7 cellular contexts compared by ENCODE assay signal in the genomic region with DNA sequence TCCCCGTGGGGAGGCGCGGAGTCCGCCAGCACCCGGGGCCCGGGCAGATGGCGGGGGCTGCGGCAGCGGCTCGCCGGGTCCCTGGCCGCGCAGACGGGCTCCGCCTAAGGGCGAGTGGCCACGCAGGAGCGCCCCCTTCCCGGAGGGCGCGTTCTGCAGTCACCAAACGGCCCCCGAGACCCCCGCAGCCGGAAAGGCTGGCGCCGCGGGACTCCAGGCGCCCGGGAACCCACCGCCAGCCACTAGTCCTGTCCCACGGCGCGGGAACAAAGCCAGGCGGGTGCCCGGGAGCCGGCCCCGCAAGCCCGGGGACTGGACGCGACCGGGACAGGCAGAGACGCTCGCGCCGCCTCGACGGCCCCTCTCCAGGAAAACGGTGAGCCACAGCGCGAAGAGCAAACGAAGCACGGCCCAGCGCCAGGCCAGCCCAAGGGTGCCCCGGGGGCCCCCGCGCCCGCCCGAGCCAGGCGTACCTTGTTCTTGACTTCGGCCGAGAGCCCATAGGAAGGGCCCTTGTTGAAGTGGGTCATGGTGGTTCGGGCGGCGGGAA. TPM values are rescaled to one million over a fixed set of nuclear protein-coding genes. Genes with fewer than 3 reads are reported as not detected.
DNase-seq lines count a peak whose midpoint lies in the region; TF ChIP-seq lines count a peak whose summit lies in the region.

No MANE protein-coding gene starts in this region.

- H3K4me1 ChIP-seq in esophagus squamous epithelium (peaks cover 5 to 79% (median 17%) of the 10 kb centered on the region in 3 donors), muscle layer of duodenum (ENCODE audit: control insufficient read depth in 1 of 2, insufficient read depth in 2 of 2, low read length in 2 of 2) (peaks cover 5 to 29% of the 10 kb centered on the region in 2 donors), urinary bladder (ENCODE audit: insufficient read depth) (peaks cover 2% of the 10 kb centered on the region)

- H3K27ac Mint-ChIP-seq in activated CD4-positive, alpha-beta T cell treated with anti-CD3 and anti-CD28 coated beads, Interleukin-2, amount 10 ng/mL, durations not matched to agents 24 days and 14 days, result no peak overlapping the region

- TF ChIP-seq POLR2A in esophagus squamous epithelium (IDR thresholded peaks at IDR 0.05), result no peak

- peak overlapping the region; percentile 83 for H3K4me3 Mint-ChIP-seq in activated CD4-positive, alpha-beta T cell treated with anti-CD3 and anti-CD28 coated beads, Interleukin-2, amount 10 ng/mL, durations not matched to agents 24 days and 14 days

- H3K27me3 ChIP-seq in esophagus squamous epithelium (peaks cover 0 to 16% (median 0%) of the 10 kb centered on the region in 4 donors), muscle layer of duodenum (ENCODE audit: low read depth, low read length) (peaks cover 5% of the 10 kb centered on the region)

- peaks cover 50% of the 10 kb centered on the region for H3K27me3 Mint-ChIP-seq in activated CD4-positive, alpha-beta T cell treated with anti-CD3 and anti-CD28 coated beads, Interleukin-2, amount 10 ng/mL, durations not matched to agents 24 days and 14 days

- WGBS in esophagus squamous epithelium, 2 donors, result no CpG with 5 or more reads among the region's 65 CpGs
- under 1% methylated on average over 65 of the region's 65 CpGs for WGBS in urinary bladder

- no peaks in the 10 kb centered on the region for H3K9me3 Mint-ChIP-seq in activated CD4-positive, alpha-beta T cell treated with anti-CD3 and anti-CD28 coated beads, Interleukin-2, amount 10 ng/mL, durations not matched to agents 24 days and 14 days

- H3K36me3 Mint-ChIP-seq in activated CD4-positive, alpha-beta T cell treated with anti-CD3 and anti-CD28 coated beads, Interleukin-2, amount 10 ng/mL, durations not matched to agents 24 days and 14 days (ENCODE audit: low read depth), result no peaks in the 10 kb centered on the region

- intact Hi-C loops in activated CD4-positive, alpha-beta T cell treated with anti-CD3 and anti-CD28 coated beads, Interleukin-2, amount 10 ng/mL, durations not matched to agents 24 days and 14 days (cut with micrococcal nuclease), result loop anchor here (10.0 kb wide), 1 partner anchor 118 kb away; no protein-coding TSS in a partner anchor
- intact Hi-C loops in esophagus squamous epithelium (cut with DNase I), result loop anchor here (10.0 kb wide), 2 partner anchors 72 to 108 kb away; no protein-coding TSS in a partner anchor

- DNase-seq in ELR (ENCODE audit: low read depth), result peak; percentile 69
- DNase-seq in GM20000 (ENCODE audit: low spot score), result peak; percentile 75
- peak; percentile 57 for DNase-seq in HT1080 (ENCODE audit: low read depth)
- peak; percentile 74 for DNase-seq in activated CD4-positive, alpha-beta T cell treated with anti-CD3 and anti-CD28 coated beads, Interleukin-2, amount 10 ng/mL, durations not matched to agents 24 days and 14 days
- no peak for DNase-seq in esophagus squamous epithelium (lab: John Stamatoyannopoulos, UW)

- H3K36me3 ChIP-seq in esophagus squamous epithelium, result peaks cover 0 to 5% (median 0%) of the 10 kb centered on the region in 3 donors
- peaks cover 0 to 11% of the 10 kb centered on the region in 2 donors for H3K36me3 ChIP-seq in muscle layer of duodenum (ENCODE audit: control insufficient read depth in 1 of 2, insufficient read depth in 2 of 2, low read length in 2 of 2)
- no peaks in the 10 kb centered on the region for H3K36me3 ChIP-seq in urinary bladder (ENCODE audit: insufficient read depth)

- peak overlapping the region; percentile 73 to 81 (median 76) for H3K4me3 ChIP-seq in esophagus squamous epithelium
- peak overlapping the region; percentile 82 to 96 for H3K4me3 ChIP-seq in muscle layer of duodenum (ENCODE audit: low read depth in 1 of 2, low read length in 2 of 2)
- H3K4me3 ChIP-seq in urinary bladder (ENCODE audit: low read depth, low read length), result peak overlapping the region; percentile 85

- H3K4me1 Mint-ChIP-seq in activated CD4-positive, alpha-beta T cell treated with anti-CD3 and anti-CD28 coated beads, Interleukin-2, amount 10 ng/mL, durations not matched to agents 24 days and 14 days, result peaks cover 10% of the 10 kb centered on the region

- H3K27ac ChIP-seq in esophagus squamous epithelium, result peak overlapping the region; percentile 92 to 96 (median 94)
- H3K27ac ChIP-seq in muscle layer of duodenum (ENCODE audit: low read length), result peak overlapping the region; percentile 99
- H3K27ac ChIP-seq in urinary bladder (ENCODE audit: low read depth), result peak overlapping the region; percentile 99

- no peaks in the 10 kb centered on the region for H3K9me3 ChIP-seq in esophagus squamous epithelium
- H3K9me3 ChIP-seq in muscle layer of duodenum (ENCODE audit: control insufficient read depth in 1 of 2, low read length in 2 of 2), result no peaks in the 10 kb centered on the region

- TF ChIP-seq CTCF in GM20000 (IDR thresholded peaks at IDR 0.05; ENCODE audit: extremely low read depth, missing control alignments), result no peak
- TF ChIP-seq CTCF in esophagus squamous epithelium (IDR thresholded peaks at IDR 0.05), result peak in 4 of 6 experiments; percentile 12 to 37 (median 23)

RNA-seq across cellular contexts. Expression of a gene that starts 0.5 kb away (rescaled TPM):
- 269 and 346 TPM in 2 replicates for total RNA-seq in HT1080 (2014; rRNA removed; shearing (Covaris generic))
- polyA plus RNA-seq in HT1080 (2015; cell fraction: cytosol; rRNA removed), result 307 and 319 TPM in 2 replicates
- polyA plus RNA-seq in HT1080 (2015; cell fraction: nucleus; rRNA removed), result 236 and 247 TPM in 2 replicates
- total RNA-seq in activated CD4-positive, alpha-beta T cell treated with anti-CD3 and anti-CD28 coated beads, Interleukin-2, amount 10 ng/mL, durations not matched to agents 24 days and 14 days, result 2.5 and 2.7 TPM in 2 replicates
- total RNA-seq in esophagus squamous epithelium (100 to 1,000 TPM; 106 to 205 (median 149) TPM), urinary bladder (350 TPM)
- polyA plus RNA-seq in urinary bladder, result 163 TPM

Comparison
In these comparisons a context has a peak if more than half of its experiments do, and no peak if none do; other contexts are left out.
1. RNA of a gene that starts 0.5 kb away (total RNA-seq): 350 TPM in urinary bladder (single experiment), 269 to 346 TPM in HT1080 and 106 to 205 TPM in esophagus squamous epithelium; 2.5 to 2.7 TPM in activated CD4-positive, alpha-beta T cell treated with anti-CD3 and anti-CD28 coated beads, Interleukin-2, amount 10 ng/mL, durations not matched to agents 24 days and 14 days; every median in the first group is over 10 times any median in the second.
2. Peak in every context shown above with its lines, with median percentiles within 50 percentile points of each other: H3K27ac ChIP-seq and H3K4me3 ChIP-seq.